ENCODE assay signal across 1 cellular context in the genomic region with DNA sequence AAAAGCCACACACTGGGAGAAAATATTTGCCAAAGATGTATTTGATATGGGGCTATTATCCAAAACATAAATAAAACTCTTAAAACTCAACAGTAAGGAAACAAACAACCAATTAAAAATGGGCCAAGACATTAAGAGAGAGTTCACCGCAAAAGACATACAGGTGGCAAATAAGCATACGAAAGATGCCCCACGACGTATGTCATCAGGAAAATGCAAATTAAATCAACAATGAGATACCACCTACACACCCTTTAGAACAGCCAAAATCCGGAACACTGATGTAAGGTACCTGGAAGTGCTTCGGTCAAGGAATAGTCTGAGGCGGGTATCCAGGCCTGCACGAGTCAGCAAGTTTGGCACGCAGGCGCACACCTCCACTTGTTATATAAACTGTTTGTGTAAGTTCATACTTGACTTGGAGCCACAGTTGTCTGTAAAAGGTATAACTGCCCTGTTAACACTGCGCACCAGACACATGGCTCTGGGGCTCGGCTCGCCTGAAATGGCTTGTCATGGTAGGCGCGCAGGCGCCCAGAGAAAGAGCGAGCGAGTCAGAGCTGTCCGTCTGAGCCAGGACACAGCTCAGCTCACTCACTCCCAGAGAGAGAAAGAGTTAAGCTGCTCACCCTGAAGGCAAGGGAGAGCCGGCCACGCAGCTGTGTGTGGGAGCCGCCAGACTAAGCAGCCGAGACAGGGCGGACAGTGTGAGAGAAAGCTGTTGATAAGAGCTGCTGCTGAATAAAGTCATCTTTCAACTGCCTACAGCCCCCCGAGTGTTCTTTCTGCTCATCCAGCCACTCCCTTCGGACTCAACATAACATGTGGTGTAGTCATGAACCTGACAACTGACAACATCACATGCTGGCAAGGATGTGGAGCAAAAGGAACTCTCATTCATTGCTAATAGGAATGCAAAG.
TF ChIP-seq lines count a peak whose summit lies in the region.

No MANE protein-coding gene starts in this region.

TF ChIP-seq in K562, 482 proteins besides CTCF, POLR2A, EP300 and RAD21 (continued from another document and continues in another):
- TF ChIP-seq, protein P1, sequence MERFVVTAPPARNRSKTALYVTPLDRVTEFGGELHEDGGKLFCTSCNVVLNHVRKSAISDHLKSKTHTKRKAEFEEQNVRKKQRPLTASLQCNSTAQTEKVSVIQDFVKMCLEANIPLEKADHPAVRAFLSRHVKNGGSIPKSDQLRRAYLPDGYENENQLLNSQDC (CRISPR knock-in tag; IDR thresholded peaks at IDR 0.05), result no peak
- TF ChIP-seq, protein P2, sequence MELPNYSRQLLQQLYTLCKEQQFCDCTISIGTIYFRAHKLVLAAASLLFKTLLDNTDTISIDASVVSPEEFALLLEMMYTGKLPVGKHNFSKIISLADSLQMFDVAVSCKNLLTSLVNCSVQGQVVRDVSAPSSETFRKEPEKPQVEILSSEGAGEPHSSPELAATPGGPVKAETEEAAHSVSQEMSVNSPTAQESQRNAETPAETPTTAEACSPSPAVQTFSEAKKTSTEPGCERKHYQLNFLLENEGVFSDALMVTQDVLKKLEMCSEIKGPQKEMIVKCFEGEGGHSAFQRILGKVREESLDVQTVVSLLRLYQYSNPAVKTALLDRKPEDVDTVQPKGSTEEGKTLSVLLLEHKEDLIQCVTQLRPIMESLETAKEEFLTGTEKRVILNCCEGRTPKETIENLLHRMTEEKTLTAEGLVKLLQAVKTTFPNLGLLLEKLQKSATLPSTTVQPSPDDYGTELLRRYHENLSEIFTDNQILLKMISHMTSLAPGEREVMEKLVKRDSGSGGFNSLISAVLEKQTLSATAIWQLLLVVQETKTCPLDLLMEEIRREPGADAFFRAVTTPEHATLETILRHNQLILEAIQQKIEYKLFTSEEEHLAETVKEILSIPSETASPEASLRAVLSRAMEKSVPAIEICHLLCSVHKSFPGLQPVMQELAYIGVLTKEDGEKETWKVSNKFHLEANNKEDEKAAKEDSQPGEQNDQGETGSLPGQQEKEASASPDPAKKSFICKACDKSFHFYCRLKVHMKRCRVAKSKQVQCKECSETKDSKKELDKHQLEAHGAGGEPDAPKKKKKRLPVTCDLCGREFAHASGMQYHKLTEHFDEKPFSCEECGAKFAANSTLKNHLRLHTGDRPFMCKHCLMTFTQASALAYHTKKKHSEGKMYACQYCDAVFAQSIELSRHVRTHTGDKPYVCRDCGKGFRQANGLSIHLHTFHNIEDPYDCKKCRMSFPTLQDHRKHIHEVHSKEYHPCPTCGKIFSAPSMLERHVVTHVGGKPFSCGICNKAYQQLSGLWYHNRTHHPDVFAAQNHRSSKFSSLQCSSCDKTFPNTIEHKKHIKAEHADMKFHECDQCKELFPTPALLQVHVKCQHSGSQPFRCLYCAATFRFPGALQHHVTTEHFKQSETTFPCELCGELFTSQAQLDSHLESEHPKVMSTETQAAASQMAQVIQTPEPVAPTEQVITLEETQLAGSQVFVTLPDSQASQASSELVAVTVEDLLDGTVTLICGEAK (IDR thresholded peaks at IDR 0.05), result peak; percentile 73; the same call in 1 of the 2 replicates
- TF ChIP-seq, protein P2 (CRISPR knock-in tag; IDR thresholded peaks at IDR 0.05), result no peak
- TF ChIP-seq, protein P3, sequence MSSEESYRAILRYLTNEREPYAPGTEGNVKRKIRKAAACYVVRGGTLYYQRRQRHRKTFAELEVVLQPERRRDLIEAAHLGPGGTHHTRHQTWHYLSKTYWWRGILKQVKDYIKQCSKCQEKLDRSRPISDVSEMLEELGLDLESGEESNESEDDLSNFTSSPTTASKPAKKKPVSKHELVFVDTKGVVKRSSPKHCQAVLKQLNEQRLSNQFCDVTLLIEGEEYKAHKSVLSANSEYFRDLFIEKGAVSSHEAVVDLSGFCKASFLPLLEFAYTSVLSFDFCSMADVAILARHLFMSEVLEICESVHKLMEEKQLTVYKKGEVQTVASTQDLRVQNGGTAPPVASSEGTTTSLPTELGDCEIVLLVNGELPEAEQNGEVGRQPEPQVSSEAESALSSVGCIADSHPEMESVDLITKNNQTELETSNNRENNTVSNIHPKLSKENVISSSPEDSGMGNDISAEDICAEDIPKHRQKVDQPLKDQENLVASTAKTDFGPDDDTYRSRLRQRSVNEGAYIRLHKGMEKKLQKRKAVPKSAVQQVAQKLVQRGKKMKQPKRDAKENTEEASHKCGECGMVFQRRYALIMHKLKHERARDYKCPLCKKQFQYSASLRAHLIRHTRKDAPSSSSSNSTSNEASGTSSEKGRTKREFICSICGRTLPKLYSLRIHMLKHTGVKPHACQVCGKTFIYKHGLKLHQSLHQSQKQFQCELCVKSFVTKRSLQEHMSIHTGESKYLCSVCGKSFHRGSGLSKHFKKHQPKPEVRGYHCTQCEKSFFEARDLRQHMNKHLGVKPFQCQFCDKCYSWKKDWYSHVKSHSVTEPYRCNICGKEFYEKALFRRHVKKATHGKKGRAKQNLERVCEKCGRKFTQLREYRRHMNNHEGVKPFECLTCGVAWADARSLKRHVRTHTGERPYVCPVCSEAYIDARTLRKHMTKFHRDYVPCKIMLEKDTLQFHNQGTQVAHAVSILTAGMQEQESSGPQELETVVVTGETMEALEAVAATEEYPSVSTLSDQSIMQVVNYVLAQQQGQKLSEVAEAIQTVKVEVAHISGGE (CRISPR knock-in tag; IDR thresholded peaks at IDR 0.05), result peak in 1 of 3 experiments; percentile 57; a peak in 1 of 6 replicates
- TF ChIP-seq MEIS2 (IDR thresholded peaks at IDR 0.05; ENCODE audit: partially characterized antibody), result peak; percentile 95
- TF ChIP-seq, protein P4, sequence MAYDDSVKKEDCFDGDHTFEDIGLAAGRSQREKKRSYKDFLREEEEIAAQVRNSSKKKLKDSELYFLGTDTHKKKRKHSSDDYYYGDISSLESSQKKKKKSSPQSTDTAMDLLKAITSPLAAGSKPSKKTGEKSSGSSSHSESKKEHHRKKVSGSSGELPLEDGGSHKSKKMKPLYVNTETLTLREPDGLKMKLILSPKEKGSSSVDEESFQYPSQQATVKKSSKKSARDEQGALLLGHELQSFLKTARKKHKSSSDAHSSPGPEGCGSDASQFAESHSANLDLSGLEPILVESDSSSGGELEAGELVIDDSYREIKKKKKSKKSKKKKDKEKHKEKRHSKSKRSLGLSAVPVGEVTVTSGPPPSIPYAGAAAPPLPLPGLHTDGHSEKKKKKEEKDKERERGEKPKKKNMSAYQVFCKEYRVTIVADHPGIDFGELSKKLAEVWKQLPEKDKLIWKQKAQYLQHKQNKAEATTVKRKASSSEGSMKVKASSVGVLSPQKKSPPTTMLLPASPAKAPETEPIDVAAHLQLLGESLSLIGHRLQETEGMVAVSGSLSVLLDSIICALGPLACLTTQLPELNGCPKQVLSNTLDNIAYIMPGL (CRISPR knock-in tag; IDR thresholded peaks at IDR 0.05), result no peak
- 0 out of 2 replicates have a peak, but pooled peaks have one; percentile 14 for TF ChIP-seq ADNP (tag; IDR thresholded peaks at IDR 0.05)
- peak; percentile 38; the same call in 1 of the 2 replicates for TF ChIP-seq SMARCC2 (IDR thresholded peaks at IDR 0.05; ENCODE audit: low read depth)
- TF ChIP-seq CREB1 (IDR thresholded peaks at IDR 0.05), result no peak; the same call in 1 of the 2 replicates
- TF ChIP-seq CREB1 (CRISPR knock-in tag; IDR thresholded peaks at IDR 0.05), result peak; percentile 46; the same call in 1 of the 2 replicates
- TF ChIP-seq GTF2E2 (tag; IDR thresholded peaks at IDR 0.05), result no peak
- TF ChIP-seq MAX (CRISPR knock-in tag; IDR thresholded peaks at IDR 0.05), result peak; percentile 76
- no peak for TF ChIP-seq ZNF212 (CRISPR knock-in tag; IDR thresholded peaks at IDR 0.05)
- no peak for TF ChIP-seq NCOA6 (IDR thresholded peaks at IDR 0.05)
- TF ChIP-seq PHB2 (IDR thresholded peaks at IDR 0.05; ENCODE audit: low read depth), result no peak
- peak; percentile 69 for TF ChIP-seq RNF2 (IDR thresholded peaks at IDR 0.05)
- TF ChIP-seq, protein P5, sequence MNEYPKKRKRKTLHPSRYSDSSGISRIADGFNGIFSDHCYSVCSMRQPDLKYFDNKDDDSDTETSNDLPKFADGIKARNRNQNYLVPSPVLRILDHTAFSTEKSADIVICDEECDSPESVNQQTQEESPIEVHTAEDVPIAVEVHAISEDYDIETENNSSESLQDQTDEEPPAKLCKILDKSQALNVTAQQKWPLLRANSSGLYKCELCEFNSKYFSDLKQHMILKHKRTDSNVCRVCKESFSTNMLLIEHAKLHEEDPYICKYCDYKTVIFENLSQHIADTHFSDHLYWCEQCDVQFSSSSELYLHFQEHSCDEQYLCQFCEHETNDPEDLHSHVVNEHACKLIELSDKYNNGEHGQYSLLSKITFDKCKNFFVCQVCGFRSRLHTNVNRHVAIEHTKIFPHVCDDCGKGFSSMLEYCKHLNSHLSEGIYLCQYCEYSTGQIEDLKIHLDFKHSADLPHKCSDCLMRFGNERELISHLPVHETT (CRISPR knock-in tag; conservative IDR thresholded peaks at IDR 0.05 in 1 of 2, IDR thresholded peaks at IDR 0.05 in 1 of 2), result no peak
- TF ChIP-seq YY1 (IDR thresholded peaks at IDR 0.05; ENCODE audit: borderline replicate concordance in 1 of 3, control insufficient read depth in 1 of 3, extremely low read depth in 1 of 3, insufficient read depth in 3 of 3, insufficient read length in 1 of 3, insufficient replicate concordance in 2 of 3, low read depth in 1 of 3, low read length in 2 of 3), result peak in 2 of 3 experiments; percentile 25 to 43
- TF ChIP-seq HDAC3 (IDR thresholded peaks at IDR 0.05; ENCODE audit: borderline replicate concordance, partially characterized antibody), result peak; percentile 72
- no peak for TF ChIP-seq JUNB (CRISPR knock-in tag; conservative IDR thresholded peaks at IDR 0.05)
- TF ChIP-seq, protein P6, sequence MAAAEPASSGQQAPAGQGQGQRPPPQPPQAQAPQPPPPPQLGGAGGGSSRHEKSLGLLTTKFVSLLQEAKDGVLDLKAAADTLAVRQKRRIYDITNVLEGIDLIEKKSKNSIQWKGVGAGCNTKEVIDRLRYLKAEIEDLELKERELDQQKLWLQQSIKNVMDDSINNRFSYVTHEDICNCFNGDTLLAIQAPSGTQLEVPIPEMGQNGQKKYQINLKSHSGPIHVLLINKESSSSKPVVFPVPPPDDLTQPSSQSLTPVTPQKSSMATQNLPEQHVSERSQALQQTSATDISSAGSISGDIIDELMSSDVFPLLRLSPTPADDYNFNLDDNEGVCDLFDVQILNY (CRISPR knock-in tag; IDR thresholded peaks at IDR 0.05), result no peak; the same call in 1 of the 2 replicates
- TF ChIP-seq HDAC1 (IDR thresholded peaks at IDR 0.05), result peak in 1 of 2 experiments; percentile 67; a peak in 2 of 4 replicates
- peak; percentile 6; the same call in 1 of the 2 replicates for TF ChIP-seq ZBTB17 (CRISPR knock-in tag; IDR thresholded peaks at IDR 0.05)
